Comparison of ENCODE assay signal across 26 cellular contexts in genomic region chr15:93102211-93102610, GRCh38. TPM values are rescaled to one million over a fixed set of nuclear protein-coding genes. Genes with fewer than 3 reads are reported as not detected.
"Had no signal": no experiment of that assay in that cellular context is flagged by ENCODE, and none has a peak within 500 bp of the region (broad histone marks: within the 10 kb centered on the region; RNA-seq: fewer than 3 reads in every experiment).

No MANE protein-coding gene starts in this region.

- H3K36me3 ChIP-seq: breast epithelium had no signal

- DNase-seq: activated CD4-positive, alpha-beta T cell treated with anti-CD3 and anti-CD28 coated beads for 48 hours; activated CD4-positive, alpha-beta T cell treated with anti-CD3 and anti-CD28 coated beads, Interleukin-2, amount 50 U/mL, for 4 hours; activated CD4-positive, CD25-positive, alpha-beta regulatory T cell treated with anti-CD3 and anti-CD28 coated beads, Interleukin-2, amount 50 U/mL, for 72 hours; activated CD8-positive, alpha-beta memory T cell treated with anti-CD3 and anti-CD28 coated beads, Interleukin-2, amount 50 U/mL, for 48 hours; activated CD8-positive, alpha-beta T cell treated with anti-CD3 and anti-CD28 coated beads, Interleukin-2, amount 10 ng/mL, durations not matched to agents 7 days and 5 days; activated T-cell treated with anti-CD3 and anti-CD28 coated beads, Interleukin-2, amount 50 U/mL, for 1 hour; aorta; caudate nucleus; Karpas-422; NCI-H1105; NCI-H1436; NCI-H1694 treated with DMSO at 0.1 percent for 48 hours; NCI-H2029 treated with DMSO at 0.1 percent for 48 hours; NCI-H345; NCI-H510A; NCI-H526 treated with DMSO at 0.1 percent for 48 hours; NCI-H82; NK-92 treated with Interleukin-12 subunit alpha and Interleukin-12 subunit beta, amount 100 ng/mL, for 24 hours; OCI-M1; SHP77; T-helper 17 cell; T-helper 9 cell had no signal

- ATAC-seq: activated CD8-positive, alpha-beta T cell treated with anti-CD3 and anti-CD28 coated beads, Interleukin-2, amount 10 ng/mL, durations not matched to agents 7 days and 5 days; Panc1; T-helper 17 cell; WTC11 had no signal

- H3K27me3 ChIP-seq: breast epithelium had no signal

- H3K4me3 ChIP-seq: breast epithelium had no signal

- H3K4me1 ChIP-seq: breast epithelium had no signal

- H3K27ac ChIP-seq: breast epithelium had no signal

RNA-seq across cellular contexts. Expression of gene RGMA, which starts 13.2 kb away (rescaled TPM):
- total RNA-seq: activated CD8-positive, alpha-beta T cell treated with anti-CD3 and anti-CD28 coated beads, Interleukin-2, amount 10 ng/mL, durations not matched to agents 7 days and 5 days; SK-MEL-5; T-helper 17 cell had no signal
